In genomic region chr5:80071510-80072021, GRCh38 we compare ENCODE assay signal across 1 cellular context.
TF ChIP-seq lines count a peak whose summit lies in the region.

No MANE protein-coding gene starts in this region.

TF ChIP-seq in HEK293, 187 proteins besides CTCF, POLR2A, EP300 and RAD21 (continued from another document):
- TF ChIP-seq, protein P1, sequence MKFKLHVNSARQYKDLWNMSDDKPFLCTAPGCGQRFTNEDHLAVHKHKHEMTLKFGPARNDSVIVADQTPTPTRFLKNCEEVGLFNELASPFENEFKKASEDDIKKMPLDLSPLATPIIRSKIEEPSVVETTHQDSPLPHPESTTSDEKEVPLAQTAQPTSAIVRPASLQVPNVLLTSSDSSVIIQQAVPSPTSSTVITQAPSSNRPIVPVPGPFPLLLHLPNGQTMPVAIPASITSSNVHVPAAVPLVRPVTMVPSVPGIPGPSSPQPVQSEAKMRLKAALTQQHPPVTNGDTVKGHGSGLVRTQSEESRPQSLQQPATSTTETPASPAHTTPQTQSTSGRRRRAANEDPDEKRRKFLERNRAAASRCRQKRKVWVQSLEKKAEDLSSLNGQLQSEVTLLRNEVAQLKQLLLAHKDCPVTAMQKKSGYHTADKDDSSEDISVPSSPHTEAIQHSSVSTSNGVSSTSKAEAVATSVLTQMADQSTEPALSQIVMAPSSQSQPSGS (tag by site-specific recombination; IDR thresholded peaks at IDR 0.05; ENCODE audit: low read depth): peak; percentile 71
- no peak for TF ChIP-seq ZNF654 (tag by site-specific recombination; IDR thresholded peaks at IDR 0.05; ENCODE audit: low read depth)
- TF ChIP-seq ZBTB6 (tag by site-specific recombination; IDR thresholded peaks at IDR 0.05): no peak
- TF ChIP-seq ZSCAN4 (tag by site-specific recombination; IDR thresholded peaks at IDR 0.05): peak; percentile 87
- TF ChIP-seq ZBTB1 (tag by site-specific recombination; IDR thresholded peaks at IDR 0.05): no peak
- TF ChIP-seq ZNF558 (tag by site-specific recombination; IDR thresholded peaks at IDR 0.05): no peak
- TF ChIP-seq KLF9 (tag by site-specific recombination; IDR thresholded peaks at IDR 0.05; ENCODE audit: low read depth): no peak
- no peak for TF ChIP-seq ZBTB7A (tag by site-specific recombination; IDR thresholded peaks at IDR 0.05; ENCODE audit: low read depth)
- TF ChIP-seq ZBTB21 (tag by site-specific recombination; IDR thresholded peaks at IDR 0.05): 0 out of 2 replicates have a peak, but pooled peaks have one; percentile 27
- no peak for TF ChIP-seq ZNF274 (IDR thresholded peaks at IDR 0.05; ENCODE audit: low read length)
- TF ChIP-seq ZNF274 (tag by site-specific recombination; IDR thresholded peaks at IDR 0.05; ENCODE audit: borderline replicate concordance): no peak
- no peak for TF ChIP-seq ZNF639 (tag by site-specific recombination; IDR thresholded peaks at IDR 0.05)
- no peak for TF ChIP-seq ZFP3 (tag by site-specific recombination; IDR thresholded peaks at IDR 0.05; ENCODE audit: low read depth)
- no peak for TF ChIP-seq ZNF37A (tag by site-specific recombination; IDR thresholded peaks at IDR 0.05)
- TF ChIP-seq, protein P2, sequence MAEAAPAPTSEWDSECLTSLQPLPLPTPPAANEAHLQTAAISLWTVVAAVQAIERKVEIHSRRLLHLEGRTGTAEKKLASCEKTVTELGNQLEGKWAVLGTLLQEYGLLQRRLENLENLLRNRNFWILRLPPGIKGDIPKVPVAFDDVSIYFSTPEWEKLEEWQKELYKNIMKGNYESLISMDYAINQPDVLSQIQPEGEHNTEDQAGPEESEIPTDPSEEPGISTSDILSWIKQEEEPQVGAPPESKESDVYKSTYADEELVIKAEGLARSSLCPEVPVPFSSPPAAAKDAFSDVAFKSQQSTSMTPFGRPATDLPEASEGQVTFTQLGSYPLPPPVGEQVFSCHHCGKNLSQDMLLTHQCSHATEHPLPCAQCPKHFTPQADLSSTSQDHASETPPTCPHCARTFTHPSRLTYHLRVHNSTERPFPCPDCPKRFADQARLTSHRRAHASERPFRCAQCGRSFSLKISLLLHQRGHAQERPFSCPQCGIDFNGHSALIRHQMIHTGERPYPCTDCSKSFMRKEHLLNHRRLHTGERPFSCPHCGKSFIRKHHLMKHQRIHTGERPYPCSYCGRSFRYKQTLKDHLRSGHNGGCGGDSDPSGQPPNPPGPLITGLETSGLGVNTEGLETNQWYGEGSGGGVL (tag by site-specific recombination; IDR thresholded peaks at IDR 0.05): peak; percentile 62; the same call in 1 of the 2 replicates
